1 cellular context compared by ENCODE assay signal in the genomic region with DNA sequence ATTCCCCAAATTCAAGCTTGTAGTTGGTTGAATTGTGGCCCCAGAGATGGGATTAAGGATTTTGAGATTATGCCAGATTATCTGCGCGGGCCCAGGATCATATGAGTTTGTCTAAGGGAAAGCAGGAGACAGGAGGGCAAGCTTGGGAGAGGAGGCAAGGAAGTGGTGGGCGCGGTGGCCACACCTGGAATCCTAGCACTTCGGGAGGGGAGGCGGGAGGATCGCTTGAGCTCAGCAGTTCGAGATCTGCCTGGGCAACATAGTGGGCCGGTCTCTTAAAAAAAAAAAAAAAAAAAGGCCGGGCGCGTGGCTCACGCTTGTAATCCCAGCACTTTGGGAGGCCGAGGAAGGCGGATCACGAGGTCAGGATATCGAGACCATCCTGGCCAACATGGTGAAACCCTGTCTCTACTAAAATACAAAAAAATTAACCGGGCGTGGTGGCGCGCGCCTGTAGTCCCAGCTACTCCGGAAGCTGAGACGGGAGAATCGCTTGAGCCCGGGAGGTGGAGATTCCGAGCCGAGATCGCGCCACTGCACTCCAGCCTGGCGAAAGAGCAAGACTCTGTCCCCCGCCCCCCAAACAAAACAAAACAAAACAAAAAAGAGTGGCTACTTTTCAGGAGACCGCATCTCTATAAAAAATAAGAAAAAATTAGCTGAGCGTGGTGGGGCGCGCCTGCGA.
A peak's percentile ranks its signal among the peaks of the same experiment; 100 is the strongest.
TF ChIP-seq lines count a peak whose summit lies in the region.

No MANE protein-coding gene starts in this region.

TF ChIP-seq in HEK293, 187 proteins besides CTCF, POLR2A, EP300 and RAD21 (continued from another document):
- TF ChIP-seq, protein P1, sequence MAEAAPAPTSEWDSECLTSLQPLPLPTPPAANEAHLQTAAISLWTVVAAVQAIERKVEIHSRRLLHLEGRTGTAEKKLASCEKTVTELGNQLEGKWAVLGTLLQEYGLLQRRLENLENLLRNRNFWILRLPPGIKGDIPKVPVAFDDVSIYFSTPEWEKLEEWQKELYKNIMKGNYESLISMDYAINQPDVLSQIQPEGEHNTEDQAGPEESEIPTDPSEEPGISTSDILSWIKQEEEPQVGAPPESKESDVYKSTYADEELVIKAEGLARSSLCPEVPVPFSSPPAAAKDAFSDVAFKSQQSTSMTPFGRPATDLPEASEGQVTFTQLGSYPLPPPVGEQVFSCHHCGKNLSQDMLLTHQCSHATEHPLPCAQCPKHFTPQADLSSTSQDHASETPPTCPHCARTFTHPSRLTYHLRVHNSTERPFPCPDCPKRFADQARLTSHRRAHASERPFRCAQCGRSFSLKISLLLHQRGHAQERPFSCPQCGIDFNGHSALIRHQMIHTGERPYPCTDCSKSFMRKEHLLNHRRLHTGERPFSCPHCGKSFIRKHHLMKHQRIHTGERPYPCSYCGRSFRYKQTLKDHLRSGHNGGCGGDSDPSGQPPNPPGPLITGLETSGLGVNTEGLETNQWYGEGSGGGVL (tag by site-specific recombination; IDR thresholded peaks at IDR 0.05), result no peak
- TF ChIP-seq ZNF335 (tag by site-specific recombination; conservative IDR thresholded peaks at IDR 0.05) (peak; percentile 16), ZNF157 (tag by site-specific recombination; IDR thresholded peaks at IDR 0.05) (no peak), ZNF394 (tag by site-specific recombination; IDR thresholded peaks at IDR 0.05; ENCODE audit: borderline replicate concordance) (peak; percentile 92; the same call in 1 of the 2 replicates), ZNF658 (tag by site-specific recombination; IDR thresholded peaks at IDR 0.05) (no peak), ELK4 (IDR thresholded peaks at IDR 0.05; ENCODE audit: borderline replicate concordance, low read depth, low read length) (no peak), ZFP3 (tag by site-specific recombination; IDR thresholded peaks at IDR 0.05; ENCODE audit: low read depth) (no peak), ZSCAN23 (tag by site-specific recombination; IDR thresholded peaks at IDR 0.05) (no peak), BCL11B (tag by site-specific recombination; IDR thresholded peaks at IDR 0.05; ENCODE audit: low read depth) (peak; percentile 16; the same call in 1 of the 2 replicates), SP7 (tag by site-specific recombination; IDR thresholded peaks at IDR 0.05) (0 out of 2 replicates have a peak, but pooled peaks have one; percentile 6)
- TF ChIP-seq, protein P2, sequence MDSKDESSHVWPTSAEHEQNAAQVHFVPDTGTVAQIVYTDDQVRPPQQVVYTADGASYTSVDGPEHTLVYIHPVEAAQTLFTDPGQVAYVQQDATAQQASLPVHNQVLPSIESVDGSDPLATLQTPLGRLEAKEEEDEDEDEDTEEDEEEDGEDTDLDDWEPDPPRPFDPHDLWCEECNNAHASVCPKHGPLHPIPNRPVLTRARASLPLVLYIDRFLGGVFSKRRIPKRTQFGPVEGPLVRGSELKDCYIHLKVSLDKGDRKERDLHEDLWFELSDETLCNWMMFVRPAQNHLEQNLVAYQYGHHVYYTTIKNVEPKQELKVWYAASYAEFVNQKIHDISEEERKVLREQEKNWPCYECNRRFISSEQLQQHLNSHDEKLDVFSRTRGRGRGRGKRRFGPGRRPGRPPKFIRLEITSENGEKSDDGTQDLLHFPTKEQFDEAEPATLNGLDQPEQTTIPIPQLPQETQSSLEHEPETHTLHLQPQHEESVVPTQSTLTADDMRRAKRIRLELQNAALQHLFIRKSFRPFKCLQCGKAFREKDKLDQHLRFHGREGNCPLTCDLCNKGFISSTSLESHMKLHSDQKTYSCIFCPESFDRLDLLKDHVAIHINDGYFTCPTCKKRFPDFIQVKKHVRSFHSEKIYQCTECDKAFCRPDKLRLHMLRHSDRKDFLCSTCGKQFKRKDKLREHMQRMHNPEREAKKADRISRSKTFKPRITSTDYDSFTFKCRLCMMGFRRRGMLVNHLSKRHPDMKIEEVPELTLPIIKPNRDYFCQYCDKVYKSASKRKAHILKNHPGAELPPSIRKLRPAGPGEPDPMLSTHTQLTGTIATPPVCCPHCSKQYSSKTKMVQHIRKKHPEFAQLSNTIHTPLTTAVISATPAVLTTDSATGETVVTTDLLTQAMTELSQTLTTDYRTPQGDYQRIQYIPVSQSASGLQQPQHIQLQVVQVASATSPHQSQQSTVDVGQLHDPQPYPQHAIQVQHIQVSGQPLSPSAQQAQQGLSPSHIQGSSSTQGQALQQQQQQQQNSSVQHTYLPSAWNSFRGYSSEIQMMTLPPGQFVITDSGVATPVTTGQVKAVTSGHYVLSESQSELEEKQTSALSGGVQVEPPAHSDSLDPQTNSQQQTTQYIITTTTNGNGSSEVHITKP (tag by site-specific recombination; IDR thresholded peaks at IDR 0.05), result peak; percentile 49; the same call in 1 of the 2 replicates
TF ChIP-seq in HEK293: peak in this region for 12.
